In the genomic region with DNA sequence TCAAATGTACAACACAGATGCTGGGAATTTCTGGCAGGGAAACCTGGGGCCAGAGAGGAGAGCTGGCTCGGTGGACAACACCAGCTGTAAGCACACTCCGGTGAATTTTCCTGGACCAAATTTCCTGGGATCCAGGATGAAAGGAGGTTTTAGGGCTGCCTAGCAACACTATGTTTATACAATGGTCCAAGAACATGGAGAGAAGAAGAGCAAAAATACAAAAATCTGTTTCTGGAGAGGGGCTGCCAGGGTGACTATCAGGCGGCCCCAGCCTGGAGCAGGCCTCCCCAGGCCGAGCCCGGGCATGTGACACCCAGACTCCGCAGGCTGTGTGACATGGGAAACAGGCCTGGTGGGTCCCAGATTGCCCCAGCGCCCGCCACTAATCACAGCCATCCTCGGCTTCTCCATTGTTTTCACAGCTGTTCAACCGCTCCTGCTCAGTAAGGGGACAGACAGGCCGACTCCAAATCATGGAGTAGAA, we compare ENCODE assay signal across 13 cellular contexts.
A peak's percentile ranks its signal among the peaks of the same experiment; 100 is the strongest.
DNase-seq lines count a peak whose midpoint lies in the region; ATAC-seq and TF ChIP-seq lines count a peak whose summit lies in the region.
"Had no signal": no experiment of that assay in that cellular context is flagged by ENCODE, and none has a peak within 500 bp of the region (broad histone marks: within the 10 kb centered on the region; RNA-seq: fewer than 3 reads in every experiment).

No MANE protein-coding gene starts in this region.

- no peaks in the 10 kb centered on the region for H3K27me3 ChIP-seq in right atrium auricular region
- H3K27me3 ChIP-seq: breast epithelium, sigmoid colon had no signal

- peaks cover 0 to 10% of the 10 kb centered on the region in 2 donors for H3K4me1 ChIP-seq in right atrium auricular region
- H3K4me1 ChIP-seq: breast epithelium, sigmoid colon had no signal

- no peaks in the 10 kb centered on the region for H3K36me3 ChIP-seq in right atrium auricular region
- H3K36me3 ChIP-seq: breast epithelium, sigmoid colon had no signal

- TF ChIP-seq CTCF in right atrium auricular region (IDR thresholded peaks at IDR 0.05) = no peak

- no peaks in the 10 kb centered on the region for H3K9me3 ChIP-seq in right atrium auricular region
- H3K9me3 ChIP-seq: breast epithelium, sigmoid colon had no signal

- H3K27ac ChIP-seq in right atrium auricular region = peak overlapping the region; percentile 33 to 54
- H3K27ac ChIP-seq: breast epithelium, sigmoid colon had no signal

- ATAC-seq in HG03196 (IDR thresholded peaks at IDR 0.05; ENCODE audit: unreplicated experiment) = no peak
- ATAC-seq: activated CD4-positive, CD25-positive, alpha-beta regulatory T cell treated with anti-CD3 and anti-CD28 coated beads, Interleukin-2, amount 50 U/mL, for 24 hours had no signal

- H3K4me3 ChIP-seq in right atrium auricular region (no peak overlapping the region), skeletal muscle cell (ENCODE audit: low read depth, low read length) (no peak overlapping the region)
- H3K4me3 ChIP-seq: breast epithelium, sigmoid colon had no signal

- peak; percentile 82 for DNase-seq in NCI-H1694 treated with DMSO at 0.1 percent for 48 hours (lab: John Stamatoyannopoulos, UW)
- peak in 39 of 56 donors; percentile 0 to 63 (median 18) for DNase-seq in amygdala (lab: John Stamatoyannopoulos, UW)
- DNase-seq in right atrium auricular region (ENCODE audit: low spot score) = no peak
- DNase-seq in skeletal muscle cell (ENCODE audit: low read depth) = peak; percentile 8
- DNase-seq in NCI-H1436 treated with DMSO at 0.1 percent for 48 hours (lab: John Stamatoyannopoulos, UW) = no peak
- DNase-seq in mesenteric fat pad (ENCODE audit: low spot score) = no peak
- no peak for DNase-seq in stimulated activated CD4-positive, alpha-beta T cell treated with anti-CD3 and anti-CD28 coated beads, Interleukin-2, amount 100 ng/mL, for 48 hours
- DNase-seq: CD4-positive, alpha-beta T cell; GF-D8; sigmoid colon had no signal

Comparison
In these comparisons a context has a peak if more than half of its experiments do, and no peak if none do; other contexts are left out.
1. DNase-seq: peak in NCI-H1694 treated with DMSO at 0.1 percent for 48 hours (single experiment), amygdala (39 of 56) and skeletal muscle cell (single experiment); none in right atrium auricular region (single experiment), NCI-H1436 treated with DMSO at 0.1 percent for 48 hours (single experiment), mesenteric fat pad (single experiment) and stimulated activated CD4-positive, alpha-beta T cell treated with anti-CD3 and anti-CD28 coated beads, Interleukin-2, amount 100 ng/mL, for 48 hours (0 of 2).